ENCODE assay signal across 9 cellular contexts in genomic region chr10:46285300-46285699, GRCh38. TPM values are rescaled to one million over a fixed set of nuclear protein-coding genes. Genes with fewer than 3 reads are reported as not detected.
DNase-seq lines count a peak whose midpoint lies in the region; ATAC-seq and TF ChIP-seq lines count a peak whose summit lies in the region.
"Had no signal": no experiment of that assay in that cellular context is flagged by ENCODE, and none has a peak within 500 bp of the region (broad histone marks: within the 10 kb centered on the region; RNA-seq: fewer than 3 reads in every experiment).

No MANE protein-coding gene starts in this region.

- no peak for TF ChIP-seq POLR2A in gastroesophageal sphincter (IDR thresholded peaks at IDR 0.05)

- H3K4me3 Mint-ChIP-seq in stimulated activated naive CD8-positive, alpha-beta T cell treated with anti-CD3 and anti-CD28 coated beads, Interleukin-15, amount 100 ng/mL, for 72 hours, result peak overlapping the region; percentile 82 to 88

- H3K4me2 ChIP-seq in SU-DHL-6 (ENCODE audit: low read depth, low read length, poor library complexity, severe bottlenecking), result peak overlapping the region; percentile 66

- ATAC-seq in gastroesophageal sphincter, result no peak
- no peak for ATAC-seq in stimulated activated naive CD8-positive, alpha-beta T cell treated with anti-CD3 and anti-CD28 coated beads, Interleukin-15, amount 100 ng/mL, for 72 hours
- no peak for ATAC-seq in HG02588 (IDR thresholded peaks at IDR 0.05; ENCODE audit: unreplicated experiment)

- TF ChIP-seq CTCF in SU-DHL-6 (IDR thresholded peaks at IDR 0.05; ENCODE audit: insufficient read depth, low read length, poor library complexity, severe bottlenecking) (no peak), gastroesophageal sphincter (IDR thresholded peaks at IDR 0.05) (no peak)

- peak overlapping the region; percentile 83 for H2AFZ ChIP-seq in SU-DHL-6 (ENCODE audit: low read depth, low read length, severe bottlenecking)

- no peak for TF ChIP-seq EP300 in gastroesophageal sphincter (IDR thresholded peaks at IDR 0.05)

- H3K36me3 ChIP-seq in SU-DHL-6 (ENCODE audit: low read length), result no peaks in the 10 kb centered on the region
- H3K36me3 ChIP-seq in gastroesophageal sphincter, result no peaks in the 10 kb centered on the region

- 50 to 56% methylated on average over 3 of the region's 3 CpGs for WGBS in gastroesophageal sphincter (ENCODE audit: low coverage in 1 of 2), 2 donors

- H3F3A ChIP-seq in SU-DHL-6 (ENCODE audit: insufficient read depth), result no peaks in the 10 kb centered on the region

- H3K27ac ChIP-seq in SU-DHL-6 (ENCODE audit: low read depth, low read length) (no peak overlapping the region), gastroesophageal sphincter (peak overlapping the region in 2 of 4 donors; percentile 87)

- peak overlapping the region in 1 of 2 donors; percentile 54 for H3K27ac Mint-ChIP-seq in stimulated activated naive CD8-positive, alpha-beta T cell treated with anti-CD3 and anti-CD28 coated beads, Interleukin-15, amount 100 ng/mL, for 72 hours

- H3K9me3 ChIP-seq in SU-DHL-6 (ENCODE audit: insufficient read depth, low read length) (no peaks in the 10 kb centered on the region), gastroesophageal sphincter (no peaks in the 10 kb centered on the region)

- H3K27me3 ChIP-seq in SU-DHL-6 (ENCODE audit: low read length), result no peaks in the 10 kb centered on the region
- no peaks in the 10 kb centered on the region for H3K27me3 ChIP-seq in gastroesophageal sphincter

- H3K9me2 ChIP-seq in SU-DHL-6 (replicated peaks; ENCODE audit: insufficient read depth, low read length), result no peaks in the 10 kb centered on the region

- no peaks in the 10 kb centered on the region for H3K79me2 ChIP-seq in SU-DHL-6 (ENCODE audit: insufficient read depth, low read length)

- H4K20me1 ChIP-seq in SU-DHL-6 (ENCODE audit: low read depth, low read length), result no peaks in the 10 kb centered on the region

- H3K27me3 Mint-ChIP-seq in stimulated activated naive CD8-positive, alpha-beta T cell treated with anti-CD3 and anti-CD28 coated beads, Interleukin-15, amount 100 ng/mL, for 72 hours, result peaks cover 11% of the 10 kb centered on the region

- DNase-seq in NCI-H1105 treated with DMSO at 0.1 percent for 48 hours (lab: John Stamatoyannopoulos, UW), result peak; percentile 23
- DNase-seq in NCI-H1105 (lab: John Stamatoyannopoulos, UW), result no peak
- DNase-seq in stimulated activated naive CD8-positive, alpha-beta T cell treated with anti-CD3 and anti-CD28 coated beads, Interleukin-15, amount 100 ng/mL, for 72 hours, result no peak
- no peak for DNase-seq in stimulated activated CD4-positive, alpha-beta T cell treated with anti-CD3 and anti-CD28 coated beads, Interleukin-1b, Interleukin-23, amount 100 ng/mL, for 48 hours
- no peak for DNase-seq in NCI-H526 (lab: John Stamatoyannopoulos, UW)

- H3K4me1 Mint-ChIP-seq in stimulated activated naive CD8-positive, alpha-beta T cell treated with anti-CD3 and anti-CD28 coated beads, Interleukin-15, amount 100 ng/mL, for 72 hours, result peaks cover 27% of the 10 kb centered on the region

- peak overlapping the region; percentile 62 for H3K9ac ChIP-seq in SU-DHL-6 (ENCODE audit: low read length)

- no peaks in the 10 kb centered on the region for H3K9me3 Mint-ChIP-seq in stimulated activated naive CD8-positive, alpha-beta T cell treated with anti-CD3 and anti-CD28 coated beads, Interleukin-15, amount 100 ng/mL, for 72 hours

- H3K4me1 ChIP-seq in gastroesophageal sphincter, result peaks cover 0 to 30% (median 12%) of the 10 kb centered on the region in 3 donors

- H3K4me3 ChIP-seq in SU-DHL-6 (ENCODE audit: insufficient read depth, low read length, poor library complexity, severe bottlenecking), result peak overlapping the region; percentile 65
- H3K4me3 ChIP-seq in gastroesophageal sphincter, result peak overlapping the region; percentile 45 to 74

RNA-seq across cellular contexts. Expression of gene ANTXRL, which starts 1.5 kb away (rescaled TPM):
- not detected for total RNA-seq in gastroesophageal sphincter
- total RNA-seq: subcutaneous adipose tissue had no signal
